ENCODE assay signal across 1 cellular context in genomic region chr1:7646981-7647901, GRCh38.
TF ChIP-seq lines count a peak whose summit lies in the region.

No MANE protein-coding gene starts in this region.

TF ChIP-seq in GM23338, 12 proteins besides CTCF, POLR2A, EP300 and RAD21 (continued from another document):
- TF ChIP-seq ZNF462 (CRISPR knock-in tag; IDR thresholded peaks at IDR 0.05) (no peak), ETS1 (IDR thresholded peaks at IDR 0.05) (no peak), EZH2 (IDR thresholded peaks at IDR 0.05; ENCODE audit: low read depth, unreplicated experiment) (no peak), CREB1 (CRISPR knock-in tag; IDR thresholded peaks at IDR 0.05; ENCODE audit: low read depth) (no peak)
